Comparison of ENCODE assay signal across 21 cellular contexts in genomic region chr9:119322137-119322695, GRCh38. TPM values are rescaled to one million over a fixed set of nuclear protein-coding genes. Genes with fewer than 3 reads are reported as not detected.
DNase-seq lines count a peak whose midpoint lies in the region; ATAC-seq and TF ChIP-seq lines count a peak whose summit lies in the region.
"Had no signal": no experiment of that assay in that cellular context is flagged by ENCODE, and none has a peak within 500 bp of the region (broad histone marks: within the 10 kb centered on the region; RNA-seq: fewer than 3 reads in every experiment).

No MANE protein-coding gene starts in this region.

- H3K27ac Mint-ChIP-seq in Calu3 (ENCODE audit: unreplicated experiment): no peak overlapping the region
- H3K27ac Mint-ChIP-seq: activated naive CD8-positive, alpha-beta T cell treated with anti-CD3 and anti-CD28 coated beads for 36 hours; CD4-positive, alpha-beta T cell; GM23338; stimulated activated naive B cell treated with anti-CD40 and anti-IgM and Interleukin-4, amounts not matched to agents 10 μg/mL and 1 μg/mL and 100 μg/mL, for 72 hours; T-helper 17 cell had no signal

- no peak overlapping the region for H3K27ac ChIP-seq in right lobe of liver
- H3K27ac ChIP-seq: uterus had no signal

- H3K36me3 Mint-ChIP-seq in Calu3 (ENCODE audit: insufficient read depth, unreplicated experiment): no peaks in the 10 kb centered on the region
- H3K36me3 Mint-ChIP-seq: activated naive CD8-positive, alpha-beta T cell treated with anti-CD3 and anti-CD28 coated beads for 36 hours; stimulated activated naive B cell treated with anti-CD40 and anti-IgM and Interleukin-4, amounts not matched to agents 10 μg/mL and 1 μg/mL and 100 μg/mL, for 72 hours had no signal

- no TSS peak for BruUV-seq in Calu3 (replicated peaks; lab: Mats Ljungman, UMichigan)

- no peak for TF ChIP-seq CTCF in fibroblast of mammary gland (conservative IDR thresholded peaks at IDR 0.05; ENCODE audit: control insufficient read depth, insufficient read depth, low read depth, low read length)
- TF ChIP-seq CTCF in right lobe of liver (IDR thresholded peaks at IDR 0.05): no peak
- TF ChIP-seq CTCF in Calu3 (IDR thresholded peaks at IDR 0.05; ENCODE audit: unreplicated experiment): no peak

- WGBS in right lobe of liver (ENCODE audit: insufficient coverage, low coverage, low lambda C conversion rate, missing lambda C conversion rate): 39% methylated on average over 5 of the region's 9 CpGs

- no peaks in the 10 kb centered on the region for H3K4me1 Mint-ChIP-seq in Calu3 (ENCODE audit: low read depth, unreplicated experiment)
- H3K4me1 Mint-ChIP-seq: activated naive CD8-positive, alpha-beta T cell treated with anti-CD3 and anti-CD28 coated beads for 36 hours; stimulated activated naive B cell treated with anti-CD40 and anti-IgM and Interleukin-4, amounts not matched to agents 10 μg/mL and 1 μg/mL and 100 μg/mL, for 72 hours; T-helper 17 cell had no signal

- H3K9me3 Mint-ChIP-seq in Calu3 (ENCODE audit: low read depth, unreplicated experiment): peaks cover 13% of the 10 kb centered on the region
- H3K9me3 Mint-ChIP-seq: GM23338 had no signal

- no peaks in the 10 kb centered on the region for H3K27me3 Mint-ChIP-seq in Calu3 (ENCODE audit: unreplicated experiment)
- H3K27me3 Mint-ChIP-seq: activated naive CD8-positive, alpha-beta T cell treated with anti-CD3 and anti-CD28 coated beads for 36 hours; CD4-positive, alpha-beta T cell; stimulated activated naive B cell treated with anti-CD40 and anti-IgM and Interleukin-4, amounts not matched to agents 10 μg/mL and 1 μg/mL and 100 μg/mL, for 72 hours; T-helper 17 cell had no signal

- H3K9me3 ChIP-seq in right lobe of liver: no peaks in the 10 kb centered on the region
- H3K9me3 ChIP-seq: uterus had no signal

- no peak for TF ChIP-seq POLR2A in right lobe of liver (IDR thresholded peaks at IDR 0.05)

- no peaks in the 10 kb centered on the region for H3K36me3 ChIP-seq in right lobe of liver
- H3K36me3 ChIP-seq: uterus had no signal

- no peaks in the 10 kb centered on the region for H3K27me3 ChIP-seq in right lobe of liver
- H3K27me3 ChIP-seq: uterus had no signal

- in situ Hi-C loops in ACHN (cut with HindIII; ENCODE audit: low pct_ligation_motif_present, low pct_unique_long_range_greater_than_20kb, low sequenced_read_pairs): no loop called here

- DNase-seq in ACHN (peak; percentile 46), NCI-H2227 (lab: John Stamatoyannopoulos, UW; ENCODE audit: unreplicated experiment) (peak; percentile 42), fibroblast of mammary gland (ENCODE audit: low read depth) (peak; percentile 8), right lobe of liver (peak in 1 of 3 donors; percentile 55), Calu3 (no peak)
- no peak for DNase-seq in activated CD4-positive, alpha-beta T cell treated with anti-CD3 and anti-CD28 coated beads, Interleukin-2, amount 50 U/mL, for 48 hours
- DNase-seq in activated naive CD4-positive, alpha-beta T cell (lab: John Stamatoyannopoulos, UW): no peak
- DNase-seq: activated naive CD8-positive, alpha-beta T cell treated with anti-CD3 and anti-CD28 coated beads for 36 hours; CD4-positive, alpha-beta T cell; central memory CD4-positive, alpha-beta T cell; EL; foreskin fibroblast; NCI-H2029 treated with DMSO at 0.1 percent for 48 hours; NK-92 treated with Interleukin-12 subunit alpha and Interleukin-12 subunit beta, amount 100 ng/mL, for 24 hours; SHP77; stimulated activated naive B cell treated with anti-CD40 and anti-IgM and Interleukin-4, amounts not matched to agents 10 μg/mL and 1 μg/mL and 100 μg/mL, for 72 hours; T-helper 17 cell had no signal

- intact Hi-C loops in right lobe of liver (cut with DNase I) (no loop called here), Calu3 (cut with micrococcal nuclease; ENCODE audit: unreplicated experiment) (no loop called here)

- ATAC-seq in right lobe of liver (peak; percentile 52 to 92 (median 79)), GM18517 (IDR thresholded peaks at IDR 0.05; ENCODE audit: unreplicated experiment) (no peak)
- ATAC-seq: GM23338; stimulated activated naive B cell treated with anti-CD40 and anti-IgM and Interleukin-4, amounts not matched to agents 10 μg/mL and 1 μg/mL and 100 μg/mL, for 72 hours; T-helper 17 cell had no signal

- no peak overlapping the region for H3K4me3 Mint-ChIP-seq in Calu3 (ENCODE audit: low read depth, unreplicated experiment)
- H3K4me3 Mint-ChIP-seq: activated naive CD8-positive, alpha-beta T cell treated with anti-CD3 and anti-CD28 coated beads for 36 hours; CD4-positive, alpha-beta T cell; GM23338; stimulated activated naive B cell treated with anti-CD40 and anti-IgM and Interleukin-4, amounts not matched to agents 10 μg/mL and 1 μg/mL and 100 μg/mL, for 72 hours; T-helper 17 cell had no signal

- no peaks in the 10 kb centered on the region for H3K4me1 ChIP-seq in right lobe of liver
- H3K4me1 ChIP-seq: uterus had no signal

- CTCF ChIA-PET in Calu3 (lab: Charles Lee): no interaction called here

- H3K4me3 ChIP-seq in fibroblast of mammary gland (ENCODE audit: control insufficient read depth, low read depth, low read length) (no peak overlapping the region), right lobe of liver (no peak overlapping the region)
- H3K4me3 ChIP-seq: GM23338, uterus had no signal

RNA-seq across cellular contexts. Expression of gene BRINP1, which starts 47.0 kb away (rescaled TPM):
- under 1 TPM in 5 of 6 experiments, not detected in 1; 0.09 to 0.43 (median 0.13) TPM for total RNA-seq in right lobe of liver
- total RNA-seq in Calu3 (2022): not detected in 2 replicates
- total RNA-seq: A673; activated naive CD8-positive, alpha-beta T cell treated with anti-CD3 and anti-CD28 coated beads for 36 hours; CD4-positive, alpha-beta T cell; T-helper 17 cell had no signal

Comparison
In these comparisons a context has a peak if more than half of its experiments do, and no peak if none do; other contexts are left out.
1. DNase-seq: peak in ACHN (single experiment), NCI-H2227 (single experiment) and fibroblast of mammary gland (single experiment); none in activated CD4-positive, alpha-beta T cell treated with anti-CD3 and anti-CD28 coated beads, Interleukin-2, amount 50 U/mL, for 48 hours (0 of 2), activated naive CD4-positive, alpha-beta T cell (0 of 4) and Calu3 (single experiment).